ENCODE assay signal across 11 cellular contexts in genomic region chr1:12447301-12447700, GRCh38.
DNase-seq lines count a peak whose midpoint lies in the region; ATAC-seq and TF ChIP-seq lines count a peak whose summit lies in the region.
"Had no signal": no experiment of that assay in that cellular context is flagged by ENCODE, and none has a peak within 500 bp of the region (broad histone marks: within the 10 kb centered on the region; RNA-seq: fewer than 3 reads in every experiment).

No MANE protein-coding gene starts in this region.

- H3K9me3 ChIP-seq in lower lobe of right lung (no peaks in the 10 kb centered on the region), tibial artery (no peaks in the 10 kb centered on the region)
- H3K9me3 ChIP-seq in CD8-positive, alpha-beta T cell (ENCODE audit: low read length): no peaks in the 10 kb centered on the region

- H3K4me3 ChIP-seq in brain microvascular endothelial cell (ENCODE audit: low read depth, low read length): no peak overlapping the region
- no peak overlapping the region for H3K4me3 ChIP-seq in lower lobe of right lung
- H3K4me3 ChIP-seq in tibial artery: no peak overlapping the region
- H3K4me3 ChIP-seq in CD8-positive, alpha-beta T cell (ENCODE audit: low read depth, low read length): no peak overlapping the region

- POLR2A ChIA-PET in CD8-positive, alpha-beta T cell (lab: Charles Lee): interaction anchor here (1.0 to 1.7 kb wide), 4 partner anchors 9 to 13 kb away, joined by 3 to 5 read pairs (median 4); no protein-coding TSS in a partner anchor

- ATAC-seq in lower lobe of right lung: no peak
- no peak for ATAC-seq in CD8-positive, alpha-beta T cell
- ATAC-seq: left cardiac atrium had no signal

- H3K4me3 Mint-ChIP-seq in CD8-positive, alpha-beta T cell: no peak overlapping the region

- no peaks in the 10 kb centered on the region for H3K27me3 Mint-ChIP-seq in CD8-positive, alpha-beta T cell (ENCODE audit: low read depth)

- H3K4me1 ChIP-seq in lower lobe of right lung: peaks cover 66% of the 10 kb centered on the region
- peaks cover 5 to 94% (median 69%) of the 10 kb centered on the region in 4 donors for H3K4me1 ChIP-seq in tibial artery
- peaks cover 60% of the 10 kb centered on the region for H3K4me1 ChIP-seq in CD8-positive, alpha-beta T cell (ENCODE audit: insufficient read depth, low read length)

- H3K27me3 ChIP-seq in brain microvascular endothelial cell (replicated peaks) (no peaks in the 10 kb centered on the region), lower lobe of right lung (ENCODE audit: low read depth) (no peaks in the 10 kb centered on the region), tibial artery (no peaks in the 10 kb centered on the region)
- H3K27me3 ChIP-seq in CD8-positive, alpha-beta T cell (ENCODE audit: insufficient read depth, low read length): no peaks in the 10 kb centered on the region

- intact Hi-C loops in lower lobe of right lung (cut with DNase I): no loop called here
- intact Hi-C loops in tibial artery (cut with DNase I; ENCODE audit: low total_unique reads): no loop called here
- intact Hi-C loops in CD8-positive, alpha-beta T cell (cut with DNase I, micrococcal nuclease): no loop called here

- TF ChIP-seq CTCF in brain microvascular endothelial cell (IDR thresholded peaks at IDR 0.05; ENCODE audit: low read depth, low read length, missing control alignments): no peak
- TF ChIP-seq CTCF in lower lobe of right lung (IDR thresholded peaks at IDR 0.05): no peak
- no peak for TF ChIP-seq CTCF in tibial artery (IDR thresholded peaks at IDR 0.05)
- TF ChIP-seq CTCF in CD8-positive, alpha-beta T cell (IDR thresholded peaks at IDR 0.05): no peak

- peaks cover 67% of the 10 kb centered on the region for H3K4me1 Mint-ChIP-seq in CD8-positive, alpha-beta T cell (ENCODE audit: low read depth)

- H3K27ac ChIP-seq in brain microvascular endothelial cell: peak overlapping the region; percentile 94
- H3K27ac ChIP-seq in lower lobe of right lung: peak overlapping the region; percentile 77
- peak overlapping the region; percentile 78 to 86 for H3K27ac ChIP-seq in tibial artery
- no peak overlapping the region for H3K27ac ChIP-seq in CD8-positive, alpha-beta T cell (ENCODE audit: low read depth, low read length)

- no peaks in the 10 kb centered on the region for H3K9me3 Mint-ChIP-seq in CD8-positive, alpha-beta T cell

- DNase-seq in HS-27A (ENCODE audit: low read depth) (peak; percentile 77), brain microvascular endothelial cell (peak; percentile 66), lower lobe of right lung (no peak), tibial artery (no peak), mesenteric fat pad (ENCODE audit: low spot score) (no peak)
- no peak for DNase-seq in CD8-positive, alpha-beta T cell
- DNase-seq in activated CD4-positive, alpha-beta T cell treated with anti-CD3 and anti-CD28 coated beads for 48 hours: no peak
- DNase-seq in effector CD4-positive, alpha-beta T cell: no peak
- DNase-seq: aorta, left cardiac atrium, T-helper 2 cell had no signal

- CTCF ChIA-PET in CD8-positive, alpha-beta T cell (lab: Charles Lee): interaction anchor here (0.7 to 2.5 kb wide), 5 partner anchors 27 to 212 kb away, joined by 3 to 12 read pairs (median 3); no protein-coding TSS in a partner anchor

- H3K36me3 Mint-ChIP-seq in CD8-positive, alpha-beta T cell: peaks cover 24% of the 10 kb centered on the region

- H3K27ac Mint-ChIP-seq in CD8-positive, alpha-beta T cell: no peak overlapping the region

- in situ Hi-C loops in brain microvascular endothelial cell (cut with HindIII; ENCODE audit: low pct_ligation_motif_present, low sequenced_read_pairs): no loop called here

- H3K36me3 ChIP-seq in brain microvascular endothelial cell (replicated peaks) (peaks cover 6% of the 10 kb centered on the region), lower lobe of right lung (no peaks in the 10 kb centered on the region), tibial artery (no peaks in the 10 kb centered on the region)
- no peaks in the 10 kb centered on the region for H3K36me3 ChIP-seq in CD8-positive, alpha-beta T cell (ENCODE audit: insufficient read depth, low read length)

Comparison
In these comparisons a context has a peak if more than half of its experiments do, and no peak if none do; other contexts are left out.
1. DNase-seq: peak in HS-27A (single experiment) and brain microvascular endothelial cell (single experiment); none in lower lobe of right lung (single experiment), tibial artery (0 of 2), CD8-positive, alpha-beta T cell (0 of 7), activated CD4-positive, alpha-beta T cell treated with anti-CD3 and anti-CD28 coated beads for 48 hours (single experiment), mesenteric fat pad (single experiment) and effector CD4-positive, alpha-beta T cell (single experiment).